Comparison of ENCODE assay signal across 8 cellular contexts in genomic region chr21:45294509-45295291, GRCh38. TPM values are rescaled to one million over a fixed set of nuclear protein-coding genes. Genes with fewer than 3 reads are reported as not detected.
DNase-seq lines count a peak whose midpoint lies in the region; ATAC-seq, FAIRE-seq and TF ChIP-seq lines count a peak whose summit lies in the region.

No MANE protein-coding gene starts in this region.

- 50% methylated on average over 40 of the region's 40 CpGs for WGBS in pancreas, 2 donors

- no peaks in the 10 kb centered on the region; a peak in 1 of 22 replicates for H3K27me3 ChIP-seq in BLaER1 treated with 17β-estradiol and CSF1 and Interleukin-3, amounts not matched to agents 10 nM and 100 nM
- H3K27me3 ChIP-seq in pancreas, result no peaks in the 10 kb centered on the region

- peak overlapping the region; percentile 27 to 73 (median 44); a peak in 20 of 22 replicates for H3K4me2 ChIP-seq in BLaER1 treated with 17β-estradiol and CSF1 and Interleukin-3, amounts not matched to agents 10 nM and 100 nM

- intact Hi-C loops in pancreas (cut with DNase I), result loop anchor here in 2 of 3 donors (5.0 kb wide), 2 partner anchors 143 to 148 kb away; no protein-coding TSS in a partner anchor

- TF ChIP-seq CTCF in fibroblast of villous mesenchyme (IDR thresholded peaks at IDR 0.05; ENCODE audit: insufficient read depth, low read depth, low read length) (no peak), pancreas (IDR thresholded peaks at IDR 0.05) (no peak)

- FAIRE-seq in pancreas (lab: Jason Lieb, UNC), result peak; percentile 43

- H3K9ac ChIP-seq in BLaER1 treated with 17β-estradiol and CSF1 and Interleukin-3, amounts not matched to agents 10 nM and 100 nM, result peak overlapping the region in 7 of 11 experiments; percentile 0 to 51 (median 11); a peak in 5 of 22 replicates

- DNase-seq in fibroblast of villous mesenchyme (ENCODE audit: low read depth), result peak; percentile 100
- DNase-seq in pancreas, result peak in 3 of 6 donors; percentile 40 to 57 (median 57)
- DNase-seq in GM19238 (ENCODE audit: insufficient read length, low spot score), result no peak
- no peak for DNase-seq in T-helper 2 cell

- H3K27ac ChIP-seq in BLaER1 treated with 17β-estradiol and CSF1 and Interleukin-3, amounts not matched to agents 10 nM and 100 nM, result peak overlapping the region in 1 of 11 experiments; percentile 16; a peak in 2 of 22 replicates
- H3K27ac ChIP-seq in pancreas, result peak overlapping the region; percentile 32 to 62 (median 60)

- no peaks in the 10 kb centered on the region; a peak in 1 of 22 replicates for H4K20me1 ChIP-seq in BLaER1 treated with 17β-estradiol and CSF1 and Interleukin-3, amounts not matched to agents 10 nM and 100 nM

- ATAC-seq in SK-N-SH treated with all-trans-retinoic acid at 6 μM for 48 hours, result peak; percentile 59
- ATAC-seq in pancreas, result peak in 3 of 4 donors; percentile 22 to 33 (median 23)
- ATAC-seq in GM21529 (IDR thresholded peaks at IDR 0.05; ENCODE audit: unreplicated experiment), result no peak
- ATAC-seq in GM18519 (IDR thresholded peaks at IDR 0.05; ENCODE audit: low FRiP score, unreplicated experiment), result no peak

- H3K9me3 ChIP-seq in BLaER1 treated with 17β-estradiol and CSF1 and Interleukin-3, amounts not matched to agents 10 nM and 100 nM (replicated peaks in 1 of 11), result peaks cover 0 to 17% (median 12%) of the 10 kb centered on the region in 11 experiments; a peak in 17 of 22 replicates
- no peaks in the 10 kb centered on the region for H3K9me3 ChIP-seq in pancreas

- H3K4me1 ChIP-seq in BLaER1 treated with 17β-estradiol and CSF1 and Interleukin-3, amounts not matched to agents 10 nM and 100 nM, result peaks cover 26 to 39% (median 34%) of the 10 kb centered on the region in 10 experiments
- peaks cover 4 to 22% (median 6%) of the 10 kb centered on the region in 3 donors for H3K4me1 ChIP-seq in pancreas

- no peak overlapping the region for H3K4me3 ChIP-seq in BLaER1 treated with 17β-estradiol and CSF1 and Interleukin-3, amounts not matched to agents 10 nM and 100 nM
- H3K4me3 ChIP-seq in fibroblast of villous mesenchyme (ENCODE audit: low read depth, low read length), result peak overlapping the region; percentile 17
- H3K4me3 ChIP-seq in pancreas, result no peak overlapping the region

- no peaks in the 10 kb centered on the region for H3K36me3 ChIP-seq in BLaER1 treated with 17β-estradiol and CSF1 and Interleukin-3, amounts not matched to agents 10 nM and 100 nM
- no peaks in the 10 kb centered on the region for H3K36me3 ChIP-seq in pancreas

TF ChIP-seq in SK-N-SH treated with all-trans-retinoic acid at 6 μM for 48 hours, 23 proteins besides CTCF, POLR2A, EP300 and RAD21:
- TF ChIP-seq RARB (CRISPR knock-in tag; IDR thresholded peaks at IDR 0.05) (peak; percentile 11; the same call in 1 of the 2 replicates), TOX (CRISPR knock-in tag; IDR thresholded peaks at IDR 0.05; ENCODE audit: borderline replicate concordance) (peak; percentile 97; the same call in 1 of the 2 replicates), ARNTL (CRISPR knock-in tag; IDR thresholded peaks at IDR 0.05; ENCODE audit: borderline replicate concordance, low read depth) (no peak), ZFP30 (CRISPR knock-in tag; IDR thresholded peaks at IDR 0.05) (no peak), SNAI2 (CRISPR knock-in tag; IDR thresholded peaks at IDR 0.05) (no peak), OSR1 (CRISPR knock-in tag; IDR thresholded peaks at IDR 0.05) (no peak), ZNF8 (CRISPR knock-in tag; IDR thresholded peaks at IDR 0.05) (no peak), ZC3H10 (CRISPR knock-in tag; IDR thresholded peaks at IDR 0.05) (peak; percentile 80; the same call in 1 of the 2 replicates), ISL1 (CRISPR knock-in tag; IDR thresholded peaks at IDR 0.05) (no peak), GLIS3 (CRISPR knock-in tag; IDR thresholded peaks at IDR 0.05) (no peak), CSRNP3 (CRISPR knock-in tag; IDR thresholded peaks at IDR 0.05) (no peak), PPARA (CRISPR knock-in tag; IDR thresholded peaks at IDR 0.05; ENCODE audit: borderline replicate concordance) (no peak), TCF4 (CRISPR knock-in tag; IDR thresholded peaks at IDR 0.05; ENCODE audit: borderline replicate concordance) (no peak)

RNA-seq across cellular contexts. Expression of gene POFUT2, which starts 7.0 kb away (rescaled TPM):
- total RNA-seq in fibroblast of villous mesenchyme (43.8 and 60.0 TPM in 2 replicates), pancreas (10 to 100 TPM; 10.1 to 22.5 (median 13.5) TPM)
- 10 to 100 TPM; 42.5 to 46.9 TPM for polyA plus RNA-seq in pancreas

Comparison
In these comparisons a context has a peak if more than half of its experiments do, and no peak if none do; other contexts are left out.
1. ATAC-seq: peak in SK-N-SH treated with all-trans-retinoic acid at 6 μM for 48 hours (single experiment) and pancreas (3 of 4); none in GM21529 (single experiment) and GM18519 (single experiment).